12 cellular contexts compared by ENCODE assay signal in the genomic region with DNA sequence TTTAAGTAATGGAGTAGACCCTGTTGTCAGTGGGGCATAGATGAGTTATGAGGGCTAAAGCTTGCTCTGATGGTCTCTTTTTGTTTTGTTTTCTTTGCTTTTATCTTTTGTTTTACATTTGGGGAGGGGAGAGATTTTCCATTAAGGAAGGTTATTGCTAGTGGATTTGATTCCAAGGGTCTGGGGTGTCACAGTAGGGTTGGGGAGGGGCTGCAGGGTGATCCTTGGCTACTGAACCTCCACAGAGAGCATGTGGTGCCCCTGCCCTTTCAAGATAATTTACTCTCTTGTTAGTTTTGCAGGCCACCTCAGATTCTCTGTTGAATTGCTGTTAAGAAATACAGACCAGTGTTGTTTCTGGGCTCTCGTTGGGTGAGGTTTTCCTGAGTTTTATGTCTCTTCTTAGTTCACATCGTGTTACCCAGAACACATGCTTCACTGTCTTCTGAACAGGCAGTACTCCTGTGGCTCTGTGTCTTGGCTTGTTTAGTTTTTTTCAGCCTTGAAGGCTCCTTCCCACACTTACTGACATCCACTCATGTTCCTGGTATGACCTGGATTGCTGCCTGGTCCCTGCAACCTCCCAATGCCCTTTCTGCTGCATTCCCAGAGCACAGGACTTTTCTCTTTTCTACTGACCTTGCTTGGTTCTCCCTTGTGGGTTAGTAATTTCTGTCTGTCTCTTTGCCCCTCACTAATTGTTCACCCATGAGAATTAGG. TPM values are rescaled to one million over a fixed set of nuclear protein-coding genes. Genes with fewer than 3 reads are reported as not detected.
DNase-seq lines count a peak whose midpoint lies in the region; ATAC-seq and TF ChIP-seq lines count a peak whose summit lies in the region.
"Had no signal": no experiment of that assay in that cellular context is flagged by ENCODE, and none has a peak within 500 bp of the region (broad histone marks: within the 10 kb centered on the region; RNA-seq: fewer than 3 reads in every experiment).

No MANE protein-coding gene starts in this region.

- intact Hi-C loops in dorsolateral prefrontal cortex (cut with DNase I) (loop anchor here in 1 of 2 donors (10.0 kb wide), 1 partner anchor 102 kb away; no protein-coding TSS in a partner anchor), vagina (cut with DNase I) (no loop called here)

- no peak for DNase-seq in activated naive CD8-positive, alpha-beta T cell treated with anti-CD3 and anti-CD28 coated beads, Interleukin-2, amount 10 ng/mL, durations not matched to agents 7 days and 5 days
- no peak for DNase-seq in activated naive CD8-positive, alpha-beta T cell treated with anti-CD3 and anti-CD28 coated beads, Interleukin-2, amount 50 U/mL, for 24 hours
- DNase-seq in dorsolateral prefrontal cortex (no peak), myocyte (ENCODE audit: low read depth) (peak; percentile 71), vagina (ENCODE audit: extremely low spot score in 2 of 2) (no peak), cerebellar nuclear complex (lab: John Stamatoyannopoulos, UW) (no peak), HK-2 (ENCODE audit: unreplicated experiment) (no peak)
- DNase-seq: effector CD8-positive, alpha-beta T cell; stimulated activated CD4-positive, alpha-beta T cell treated with anti-CD3 and anti-CD28 coated beads, Interleukin-12 subunit alpha, Interleukin-12 subunit beta, amount 100 ng/mL, for 4 hours had no signal

- H3K4me3 ChIP-seq in dorsolateral prefrontal cortex, result peak overlapping the region in 26 of 59 donors; percentile 1 to 41 (median 16)
- H3K4me3 ChIP-seq in vagina, result no peak overlapping the region

- H3K4me1 ChIP-seq in vagina, result peaks cover 68% of the 10 kb centered on the region

- H3K9me3 Mint-ChIP-seq in activated naive CD8-positive, alpha-beta T cell treated with anti-CD3 and anti-CD28 coated beads, Interleukin-2, amount 10 ng/mL, durations not matched to agents 7 days and 5 days, result no peaks in the 10 kb centered on the region
- H3K9me3 Mint-ChIP-seq in activated naive CD8-positive, alpha-beta T cell treated with anti-CD3 and anti-CD28 coated beads, Interleukin-2, amount 50 U/mL, for 24 hours, result no peaks in the 10 kb centered on the region

- H3K27me3 ChIP-seq in dorsolateral prefrontal cortex (no peaks in the 10 kb centered on the region), vagina (no peaks in the 10 kb centered on the region)

- no peak for ATAC-seq in activated naive CD8-positive, alpha-beta T cell treated with anti-CD3 and anti-CD28 coated beads, Interleukin-2, amount 10 ng/mL, durations not matched to agents 7 days and 5 days (ENCODE audit: low read depth)
- ATAC-seq in activated naive CD8-positive, alpha-beta T cell treated with anti-CD3 and anti-CD28 coated beads, Interleukin-2, amount 50 U/mL, for 24 hours, result no peak
- ATAC-seq in HG03139 (IDR thresholded peaks at IDR 0.05; ENCODE audit: unreplicated experiment), result no peak
- ATAC-seq: HepG2 had no signal

- no peak for TF ChIP-seq POLR2A in vagina (IDR thresholded peaks at IDR 0.05)

- peaks cover 10% of the 10 kb centered on the region for H3K36me3 Mint-ChIP-seq in activated naive CD8-positive, alpha-beta T cell treated with anti-CD3 and anti-CD28 coated beads, Interleukin-2, amount 10 ng/mL, durations not matched to agents 7 days and 5 days
- H3K36me3 Mint-ChIP-seq in activated naive CD8-positive, alpha-beta T cell treated with anti-CD3 and anti-CD28 coated beads, Interleukin-2, amount 50 U/mL, for 24 hours (ENCODE audit: low read depth), result peaks cover 12% of the 10 kb centered on the region

- no peaks in the 10 kb centered on the region for H3K36me3 ChIP-seq in vagina

- H3K27me3 Mint-ChIP-seq in activated naive CD8-positive, alpha-beta T cell treated with anti-CD3 and anti-CD28 coated beads, Interleukin-2, amount 10 ng/mL, durations not matched to agents 7 days and 5 days, result no peaks in the 10 kb centered on the region
- H3K27me3 Mint-ChIP-seq in activated naive CD8-positive, alpha-beta T cell treated with anti-CD3 and anti-CD28 coated beads, Interleukin-2, amount 50 U/mL, for 24 hours, result peaks cover 2% of the 10 kb centered on the region

- peaks cover 37% of the 10 kb centered on the region for H3K4me1 Mint-ChIP-seq in activated naive CD8-positive, alpha-beta T cell treated with anti-CD3 and anti-CD28 coated beads, Interleukin-2, amount 10 ng/mL, durations not matched to agents 7 days and 5 days
- H3K4me1 Mint-ChIP-seq in activated naive CD8-positive, alpha-beta T cell treated with anti-CD3 and anti-CD28 coated beads, Interleukin-2, amount 50 U/mL, for 24 hours, result peaks cover 59% of the 10 kb centered on the region

- H3K4me3 Mint-ChIP-seq in activated naive CD8-positive, alpha-beta T cell treated with anti-CD3 and anti-CD28 coated beads, Interleukin-2, amount 10 ng/mL, durations not matched to agents 7 days and 5 days, result no peak overlapping the region
- H3K4me3 Mint-ChIP-seq in activated naive CD8-positive, alpha-beta T cell treated with anti-CD3 and anti-CD28 coated beads, Interleukin-2, amount 50 U/mL, for 24 hours, result no peak overlapping the region

- no peaks in the 10 kb centered on the region for H3K9me3 ChIP-seq in vagina

- POLR2A ChIA-PET in activated naive CD8-positive, alpha-beta T cell treated with anti-CD3 and anti-CD28 coated beads, Interleukin-2, amount 10 ng/mL, durations not matched to agents 7 days and 5 days (lab: Charles Lee), result interaction anchor here (0.8 kb wide), 1 partner anchor 22 kb away, joined by 3 read pairs; no protein-coding TSS in a partner anchor

- peak overlapping the region; percentile 2 for H3K27ac Mint-ChIP-seq in activated naive CD8-positive, alpha-beta T cell treated with anti-CD3 and anti-CD28 coated beads, Interleukin-2, amount 10 ng/mL, durations not matched to agents 7 days and 5 days
- H3K27ac Mint-ChIP-seq in activated naive CD8-positive, alpha-beta T cell treated with anti-CD3 and anti-CD28 coated beads, Interleukin-2, amount 50 U/mL, for 24 hours, result no peak overlapping the region

- H3K27ac ChIP-seq in dorsolateral prefrontal cortex, result peak overlapping the region in 31 of 59 donors; percentile 2 to 79 (median 34)
- H3K27ac ChIP-seq in vagina, result peak overlapping the region; percentile 26
- H3K27ac ChIP-seq: C4-2B had no signal

- TF ChIP-seq CTCF in dorsolateral prefrontal cortex (IDR thresholded peaks at IDR 0.05 in 54 of 56, conservative IDR thresholded peaks at IDR 0.05 in 2 of 56; ENCODE audit: low read depth in 1 of 56, partially characterized antibody in 56 of 56) (no peak), vagina (IDR thresholded peaks at IDR 0.05) (no peak)

RNA-seq across cellular contexts. Expression of a gene that starts 4.3 kb away (rescaled TPM):
- 10 to 100 TPM; 13.7 TPM for total RNA-seq in activated naive CD8-positive, alpha-beta T cell treated with anti-CD3 and anti-CD28 coated beads, Interleukin-2, amount 10 ng/mL, durations not matched to agents 7 days and 5 days
- total RNA-seq in dorsolateral prefrontal cortex (10 to 100 TPM; 33.1 to 77.4 (median 62.0) TPM), myocyte (39.3 and 42.2 TPM in 2 replicates), vagina (25.8 TPM)
- 25.4 TPM for polyA plus RNA-seq in myocyte (2012)

RNA-seq across cellular contexts. Expression of a gene that starts 36.9 kb away (rescaled TPM):
- 10 to 100 TPM; 63.8 to 65.1 TPM for total RNA-seq in activated naive CD8-positive, alpha-beta T cell treated with anti-CD3 and anti-CD28 coated beads, Interleukin-2, amount 10 ng/mL, durations not matched to agents 7 days and 5 days
- total RNA-seq in dorsolateral prefrontal cortex (10 to 100 TPM; 13.9 to 30.2 (median 19.0) TPM), myocyte (77.0 and 89.6 TPM in 2 replicates), vagina (44.7 TPM)
- polyA plus RNA-seq in myocyte (2012), result 27.4 TPM
